16 cellular contexts compared by ENCODE assay signal in the genomic region with DNA sequence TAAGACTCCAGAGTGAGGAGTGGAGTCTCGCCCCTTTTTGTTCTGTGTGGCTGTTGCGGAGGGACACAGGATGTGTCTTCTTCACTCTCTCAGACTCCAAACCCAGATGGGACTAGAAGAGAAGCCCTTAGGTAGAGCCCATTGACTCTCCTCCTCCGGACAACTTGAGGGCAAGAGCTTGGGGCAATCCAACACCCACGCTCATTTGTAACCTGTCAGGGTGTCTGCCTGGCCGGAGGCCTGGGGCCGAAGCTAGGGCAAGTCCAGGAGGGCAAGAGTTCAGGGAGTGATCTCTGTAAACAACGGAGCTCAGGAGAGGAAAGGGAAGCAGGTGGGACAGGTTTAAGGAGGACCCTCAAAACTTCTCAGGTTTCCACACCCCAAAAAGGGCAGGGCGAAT. TPM values are rescaled to one million over a fixed set of nuclear protein-coding genes. Genes with fewer than 3 reads are reported as not detected.
DNase-seq lines count a peak whose midpoint lies in the region; ATAC-seq and TF ChIP-seq lines count a peak whose summit lies in the region.
"Had no signal": no experiment of that assay in that cellular context is flagged by ENCODE, and none has a peak within 500 bp of the region (broad histone marks: within the 10 kb centered on the region; RNA-seq: fewer than 3 reads in every experiment).

No MANE protein-coding gene starts in this region.

- no peak overlapping the region for H2AFZ ChIP-seq in neuronal stem cell (ENCODE audit: low read length)
- H2AFZ ChIP-seq: GM23248 had no signal

- H2BK5ac ChIP-seq in neuronal stem cell (ENCODE audit: low read length) = no peak overlapping the region

- H3K36me3 ChIP-seq in neuronal stem cell (replicated peaks in 1 of 2; ENCODE audit: control insufficient read depth in 2 of 2, insufficient read depth in 2 of 2, low read length in 2 of 2) = no peaks in the 10 kb centered on the region

- no peak overlapping the region for H2AK5ac ChIP-seq in neuronal stem cell (ENCODE audit: low read depth, low read length)

- H3K18ac ChIP-seq in neuronal stem cell (ENCODE audit: low read length) = no peak overlapping the region

- H4K8ac ChIP-seq in neuronal stem cell (ENCODE audit: low read depth, low read length) = no peak overlapping the region

- TF ChIP-seq CTCF in progenitor cell of endocrine pancreas (IDR thresholded peaks at IDR 0.05; ENCODE audit: unreplicated experiment) = no peak

- peak; percentile 27 for ATAC-seq in left lobe of liver

- DNase-seq in ELF-1 (ENCODE audit: low read depth, low spot score) = peak; percentile 60
- peak; percentile 2 for DNase-seq in NCI-H226
- DNase-seq in left lobe of liver (ENCODE audit: low spot score) = no peak
- no peak for DNase-seq in progenitor cell of endocrine pancreas (ENCODE audit: low spot score, unreplicated experiment)
- no peak for DNase-seq in neuronal stem cell (ENCODE audit: low spot score)
- DNase-seq in SIG-M5 treated with dmso at 0.1 percent for 504 hours (lab: John Stamatoyannopoulos, UW; ENCODE audit: unreplicated experiment) = no peak
- DNase-seq: ACHN; AML-193; CD4-positive, alpha-beta T cell; GDM1; GM23248; H7; IMR-90 had no signal

- H3K9me3 Mint-ChIP-seq in progenitor cell of endocrine pancreas (ENCODE audit: low read depth) = no peaks in the 10 kb centered on the region
- H3K9me3 Mint-ChIP-seq: CD4-positive, alpha-beta T cell had no signal

- H3K27ac Mint-ChIP-seq in progenitor cell of endocrine pancreas = peak overlapping the region; percentile 59
- H3K27ac Mint-ChIP-seq: CD4-positive, alpha-beta T cell had no signal

- H3K4me1 Mint-ChIP-seq in progenitor cell of endocrine pancreas (ENCODE audit: low read depth) = peaks cover 10% of the 10 kb centered on the region

- H3K23ac ChIP-seq in neuronal stem cell (ENCODE audit: low read depth, low read length, poor library complexity) = no peak overlapping the region

- H3K4me3 ChIP-seq in neuronal stem cell (ENCODE audit: low read length in 2 of 2) = no peak overlapping the region
- H3K4me3 ChIP-seq: GM23248 had no signal

- H3K4me2 ChIP-seq in neuronal stem cell (ENCODE audit: insufficient read depth, low read length, poor library complexity, severe bottlenecking) = no peak overlapping the region

- H3K27me3 Mint-ChIP-seq in progenitor cell of endocrine pancreas = peaks cover 55% of the 10 kb centered on the region

- H2BK15ac ChIP-seq in neuronal stem cell (ENCODE audit: low read length) = no peak overlapping the region

- no peaks in the 10 kb centered on the region for H3K79me1 ChIP-seq in neuronal stem cell (ENCODE audit: low read depth, low read length)

- H3K4ac ChIP-seq in neuronal stem cell (ENCODE audit: low read length) = no peak overlapping the region

- H2BK12ac ChIP-seq in neuronal stem cell (ENCODE audit: low read length) = no peak overlapping the region

- no peak overlapping the region for H3K27ac ChIP-seq in neuronal stem cell (replicated peaks; ENCODE audit: low read length)
- H3K27ac ChIP-seq: C4-2B, GM23248 had no signal

- H3K27me3 ChIP-seq in neuronal stem cell (ENCODE audit: control insufficient read depth in 3 of 3, insufficient read depth in 3 of 3, low read depth in 1 of 3, low read length in 3 of 3) = peaks cover 19 to 74% (median 63%) of the 10 kb centered on the region in 3 experiments

- H3K14ac ChIP-seq in neuronal stem cell (ENCODE audit: low read length) = no peak overlapping the region

- no peak overlapping the region for H4K91ac ChIP-seq in neuronal stem cell (ENCODE audit: low read depth, low read length, poor library complexity)

- WGBS in neuronal stem cell (ENCODE audit: extremely low coverage in 2 of 2, insufficient read length in 2 of 2, insufficient replicate concordance in 1 of 2), 2 donors = no CpG with 5 or more reads among the region's 8 CpGs

- no peak overlapping the region for H3K9ac ChIP-seq in neuronal stem cell (ENCODE audit: low read depth, low read length, poor library complexity)
- H3K9ac ChIP-seq: GM23248 had no signal

- no peak overlapping the region for H3K4me3 Mint-ChIP-seq in progenitor cell of endocrine pancreas (ENCODE audit: low read depth)
- H3K4me3 Mint-ChIP-seq: CD4-positive, alpha-beta T cell had no signal

- no peaks in the 10 kb centered on the region for H3K36me3 Mint-ChIP-seq in progenitor cell of endocrine pancreas (ENCODE audit: insufficient read depth)

- H3K9me3 ChIP-seq in neuronal stem cell (replicated peaks in 1 of 2; ENCODE audit: control insufficient read depth in 2 of 2, insufficient read depth in 1 of 2, low read depth in 1 of 2, low read length in 2 of 2) = peaks cover 0 to 6% of the 10 kb centered on the region in 2 donors
- H3K9me3 ChIP-seq: Caco-2 had no signal

- H3K4me1 ChIP-seq in neuronal stem cell (ENCODE audit: control insufficient read depth in 2 of 2, insufficient read depth in 1 of 2, low read depth in 1 of 2, low read length in 2 of 2) = no peaks in the 10 kb centered on the region

- H2BK120ac ChIP-seq in neuronal stem cell (ENCODE audit: low read depth, low read length) = no peak overlapping the region

RNA-seq across cellular contexts. Expression of gene HOXB1, which starts 1.4 kb away (rescaled TPM):
- total RNA-seq in left lobe of liver (not detected), progenitor cell of endocrine pancreas (0.96 and 2.2 TPM in 2 replicates)
- polyA plus RNA-seq in neuronal stem cell (2013, experiment 1 of 2) = not detected
- polyA plus RNA-seq in neuronal stem cell (2013, experiment 2 of 2) = not detected
- total RNA-seq: Caco-2; CD4-positive, alpha-beta T cell; GM23248; IMR-90 had no signal
- polyA plus RNA-seq: BJ, GM23248, IMR-90 had no signal

RNA-seq across cellular contexts. Expression of gene HOXB2, which starts 12.6 kb away (rescaled TPM):
- total RNA-seq in left lobe of liver = 2.3 TPM
- 15.2 and 19.8 TPM in 2 replicates for total RNA-seq in progenitor cell of endocrine pancreas
- not detected for polyA plus RNA-seq in neuronal stem cell (2013, experiment 1 of 2)
- not detected for polyA plus RNA-seq in neuronal stem cell (2013, experiment 2 of 2)

RNA-seq across cellular contexts. Expression of gene HOXB4, which starts 45.9 kb away (rescaled TPM):
- total RNA-seq in left lobe of liver (1.1 TPM), progenitor cell of endocrine pancreas (3.4 and 6.0 TPM in 2 replicates)
- polyA plus RNA-seq in neuronal stem cell (2013, experiment 1 of 2) = not detected
- polyA plus RNA-seq in neuronal stem cell (2013, experiment 2 of 2) = not detected
- polyA plus RNA-seq: BJ had no signal

RNA-seq across cellular contexts. Expression of gene HOXB3, which starts 57.8 kb away (rescaled TPM):
- total RNA-seq in left lobe of liver = 1.9 TPM
- total RNA-seq in progenitor cell of endocrine pancreas = 19.4 and 32.1 TPM in 2 replicates
- not detected for polyA plus RNA-seq in neuronal stem cell (2013, experiment 1 of 2)
- polyA plus RNA-seq in neuronal stem cell (2013, experiment 2 of 2) = not detected
- polyA plus RNA-seq: BJ had no signal

Comparison
In these comparisons a context has a peak if more than half of its experiments do, and no peak if none do; other contexts are left out.
1. DNase-seq: peak in ELF-1 (single experiment) and NCI-H226 (single experiment); none in left lobe of liver (single experiment), progenitor cell of endocrine pancreas (single experiment), neuronal stem cell (single experiment) and SIG-M5 treated with dmso at 0.1 percent for 504 hours (single experiment).